In genomic region chr19:48676887-48677286, GRCh38 we compare ENCODE assay signal across 20 cellular contexts. TPM values are rescaled to one million over a fixed set of nuclear protein-coding genes. Genes with fewer than 3 reads are reported as not detected.
DNase-seq lines count a peak whose midpoint lies in the region; FAIRE-seq and TF ChIP-seq lines count a peak whose summit lies in the region.
"Had no signal": no experiment of that assay in that cellular context is flagged by ENCODE, and none has a peak within 500 bp of the region (broad histone marks: within the 10 kb centered on the region; RNA-seq: fewer than 3 reads in every experiment).

No MANE protein-coding gene starts in this region.

- H2AK5ac ChIP-seq in neuronal stem cell (ENCODE audit: low read depth, low read length) = no peak overlapping the region

- H3K27me3 ChIP-seq in PC-9 (ENCODE audit: insufficient read depth, low read depth) = no peaks in the 10 kb centered on the region
- H3K27me3 ChIP-seq in neuronal stem cell (ENCODE audit: control insufficient read depth in 3 of 3, insufficient read depth in 3 of 3, low read depth in 1 of 3, low read length in 3 of 3) = peaks cover 0 to 15% (median 6%) of the 10 kb centered on the region in 3 experiments
- no peaks in the 10 kb centered on the region for H3K27me3 ChIP-seq in adrenal gland

- WGBS in neuronal stem cell (ENCODE audit: extremely low coverage in 2 of 2, insufficient read length in 2 of 2, insufficient replicate concordance in 1 of 2), 2 donors = no CpG with 5 or more reads among the region's 13 CpGs
- 83 to 90% (median 88%) methylated on average over 12 to 13 of the region's 13 CpGs for WGBS in adrenal gland, 4 donors

- H3K23ac ChIP-seq in neuronal stem cell (ENCODE audit: low read depth, low read length, poor library complexity) = no peak overlapping the region

- H3K4me2 ChIP-seq in PC-9 = peak overlapping the region; percentile 32
- H3K4me2 ChIP-seq in neuronal stem cell (ENCODE audit: insufficient read depth, low read length, poor library complexity, severe bottlenecking) = no peak overlapping the region

- no peaks in the 10 kb centered on the region for H3K9me2 ChIP-seq in PC-9 (ENCODE audit: insufficient read depth)

- H3K79me1 ChIP-seq in neuronal stem cell (ENCODE audit: low read depth, low read length) = no peaks in the 10 kb centered on the region

- FAIRE-seq in frontal cortex (lab: Jason Lieb, UNC) (no peak), D721Med (lab: Jason Lieb, UNC) (no peak)
- FAIRE-seq: G401.6, GM12891 had no signal

- H2AFZ ChIP-seq in PC-9 = peak overlapping the region; percentile 58; the same call in 1 of the 2 replicates
- H2AFZ ChIP-seq in neuronal stem cell (ENCODE audit: low read length) = no peak overlapping the region

- no TSS peak for BruUV-seq in PC-9 (replicated peaks; lab: Mats Ljungman, UMichigan)

- H3K9ac ChIP-seq in neuronal stem cell (ENCODE audit: low read depth, low read length, poor library complexity) = no peak overlapping the region

- no peaks in the 10 kb centered on the region for H4K20me1 ChIP-seq in PC-9 (ENCODE audit: insufficient read depth)

- no peak overlapping the region for H2BK120ac ChIP-seq in neuronal stem cell (ENCODE audit: low read depth, low read length)

- H2BK12ac ChIP-seq in neuronal stem cell (ENCODE audit: low read length) = no peak overlapping the region

- TF ChIP-seq CTCF in PC-9 (conservative IDR thresholded peaks at IDR 0.05) (no peak), adrenal gland (IDR thresholded peaks at IDR 0.05) (no peak), D721Med (IDR thresholded peaks at IDR 0.05; ENCODE audit: insufficient read depth, missing control alignments) (no peak)

- no peaks in the 10 kb centered on the region for H3K36me3 ChIP-seq in PC-9 (ENCODE audit: low read depth)
- no peaks in the 10 kb centered on the region for H3K36me3 ChIP-seq in neuronal stem cell (replicated peaks in 1 of 2; ENCODE audit: control insufficient read depth in 2 of 2, insufficient read depth in 2 of 2, low read length in 2 of 2)
- H3K36me3 ChIP-seq in adrenal gland (replicated peaks in 1 of 2) = no peaks in the 10 kb centered on the region
- H3K36me3 ChIP-seq: HAP-1 had no signal

- H3F3A ChIP-seq in PC-9 (ENCODE audit: insufficient read depth, low read depth) = peaks cover 16% of the 10 kb centered on the region; the same call in 1 of the 2 replicates

- no peak overlapping the region for H2BK15ac ChIP-seq in neuronal stem cell (ENCODE audit: low read length)

- H3K4me1 ChIP-seq in PC-9 (replicated peaks; ENCODE audit: insufficient read depth) = peaks cover 32% of the 10 kb centered on the region
- H3K4me1 ChIP-seq in neuronal stem cell (ENCODE audit: control insufficient read depth in 2 of 2, insufficient read depth in 1 of 2, low read depth in 1 of 2, low read length in 2 of 2) = peaks cover 11 to 12% of the 10 kb centered on the region in 2 donors
- peaks cover 0 to 9% of the 10 kb centered on the region in 2 donors for H3K4me1 ChIP-seq in adrenal gland (replicated peaks in 1 of 2)

- no peak overlapping the region for H2BK5ac ChIP-seq in neuronal stem cell (ENCODE audit: low read length)

- H3K4ac ChIP-seq in neuronal stem cell (ENCODE audit: low read length) = no peak overlapping the region

- POLR2A ChIA-PET in PC-9 (lab: Charles Lee; ENCODE audit: unreplicated experiment) = interaction anchor here (0.5 to 0.7 kb wide), 3 partner anchors 43 to 312 kb away, joined by 3 to 9 read pairs (median 7); no protein-coding TSS in a partner anchor

- H3K18ac ChIP-seq in neuronal stem cell (ENCODE audit: low read length) = peak overlapping the region; percentile 19

- H3K14ac ChIP-seq in neuronal stem cell (ENCODE audit: low read length) = no peak overlapping the region

- TF ChIP-seq POLR2A in adrenal gland (IDR thresholded peaks at IDR 0.05) = no peak

- intact Hi-C loops in PC-9 (cut with micrococcal nuclease; ENCODE audit: unreplicated experiment) = loop anchor here (2.0 to 5.0 kb wide), 2 partner anchors 38 to 60 kb away; no protein-coding TSS in a partner anchor
- intact Hi-C loops in adrenal gland (cut with DNase I) = loop anchor here (10.0 kb wide), 3 partner anchors 58 to 168 kb away; no protein-coding TSS in a partner anchor

- H3K27ac ChIP-seq in PC-9 (peak overlapping the region; percentile 62), epithelial cell of prostate (no peak overlapping the region), neuronal stem cell (replicated peaks; ENCODE audit: low read length) (no peak overlapping the region), adrenal gland (no peak overlapping the region)

- H3K4me3 ChIP-seq in PC-9 = no peak overlapping the region
- H3K4me3 ChIP-seq in neuronal stem cell (ENCODE audit: low read length in 2 of 2) = no peak overlapping the region
- H3K4me3 ChIP-seq in adrenal gland = no peak overlapping the region
- H3K4me3 ChIP-seq: HAP-1 had no signal

- DNase-seq in NCI-H146 (lab: John Stamatoyannopoulos, UW) (peak; percentile 63), PC-9 (peak; percentile 67 to 92), epithelial cell of prostate (ENCODE audit: low read depth, low spot score) (peak; percentile 55), neuronal stem cell (ENCODE audit: low spot score) (no peak), GM19238 (ENCODE audit: insufficient read length, low spot score) (no peak), frontal cortex (ENCODE audit: low spot score in 2 of 2) (no peak), adrenal gland (no peak), D721Med (ENCODE audit: insufficient read length, low spot score) (no peak)
- DNase-seq: AML-193, Caco-2, DMS79, KBM-7, NCI-H1048, NCI-H1694, NCI-H510A treated with DMSO at 0.1 percent for 48 hours, OCI-M1 had no signal

- CTCF ChIA-PET in PC-9 (lab: Charles Lee) = interaction anchor here (0.6 to 1.4 kb wide), 4 partner anchors 17 to 62 kb away, joined by 3 to 4 read pairs (median 4); no protein-coding TSS in a partner anchor

- H3K9me3 ChIP-seq in PC-9 (ENCODE audit: insufficient read depth, low read depth) (no peaks in the 10 kb centered on the region), neuronal stem cell (replicated peaks in 1 of 2; ENCODE audit: control insufficient read depth in 2 of 2, insufficient read depth in 1 of 2, low read depth in 1 of 2, low read length in 2 of 2) (no peaks in the 10 kb centered on the region), adrenal gland (replicated peaks in 1 of 3) (no peaks in the 10 kb centered on the region)
- H3K9me3 ChIP-seq: Caco-2, HAP-1 had no signal

- H4K8ac ChIP-seq in neuronal stem cell (ENCODE audit: low read depth, low read length) = no peak overlapping the region

- H4K91ac ChIP-seq in neuronal stem cell (ENCODE audit: low read depth, low read length, poor library complexity) = no peak overlapping the region

- no peaks in the 10 kb centered on the region for H3K79me2 ChIP-seq in PC-9 (ENCODE audit: low read depth)

RNA-seq across cellular contexts. Expression of gene NTN5, which starts 4.1 kb away (rescaled TPM):
- 2.9 and 7.4 TPM in 2 replicates for total RNA-seq in PC-9 (2021)
- 1.2 TPM for polyA plus RNA-seq in neuronal stem cell (2013, experiment 1 of 2)
- polyA plus RNA-seq in neuronal stem cell (2013, experiment 2 of 2) = 1.3 TPM
- total RNA-seq in frontal cortex = not detected
- 1 to 10 TPM in 1 of 8 donors, under 1 TPM in 4, not detected in 3; 0.36 to 2.4 (median 0.42) TPM for total RNA-seq in adrenal gland
- 1 to 10 TPM in 2 of 3 donors, under 1 TPM in 1; 0.11 to 2.4 (median 1.1) TPM for polyA plus RNA-seq in adrenal gland
- total RNA-seq: A673 had no signal

RNA-seq across cellular contexts. Expression of gene FUT2, which starts 18.9 kb away (rescaled TPM):
- total RNA-seq in PC-9 (2021) (8.7 and 9.6 TPM in 2 replicates), frontal cortex (under 0.01 TPM), adrenal gland (not detected)
- polyA plus RNA-seq in neuronal stem cell (2013, experiment 1 of 2) = 0.06 TPM
- 0.21 TPM for polyA plus RNA-seq in neuronal stem cell (2013, experiment 2 of 2)
- polyA plus RNA-seq in adrenal gland = under 1 TPM in 2 of 3 donors, not detected in 1; 0.03 to 0.24 TPM
- total RNA-seq: A673 had no signal

RNA-seq across cellular contexts. Expression of gene CA11, which starts 30.9 kb away (rescaled TPM):
- total RNA-seq in PC-9 (2021) = 11.0 and 12.2 TPM in 2 replicates
- polyA plus RNA-seq in neuronal stem cell (2013, experiment 1 of 2) = 117 TPM
- 126 TPM for polyA plus RNA-seq in neuronal stem cell (2013, experiment 2 of 2)
- total RNA-seq in frontal cortex = 12.6 TPM
- 10 to 100 TPM in 7 of 8 donors, 1 to 10 TPM in 1; 6.0 to 44.2 (median 23.7) TPM for total RNA-seq in adrenal gland
- 100 to 1,000 TPM in 1 of 3 donors, 10 to 100 TPM in 2; 17.7 to 125 (median 50.4) TPM for polyA plus RNA-seq in adrenal gland

RNA-seq across cellular contexts. Expression of gene DBP, which starts 39.7 kb away (rescaled TPM):
- 48.2 and 48.6 TPM in 2 replicates for total RNA-seq in PC-9 (2021)
- 17.9 TPM for polyA plus RNA-seq in neuronal stem cell (2013, experiment 1 of 2)
- 16.7 TPM for polyA plus RNA-seq in neuronal stem cell (2013, experiment 2 of 2)
- 4.9 TPM for total RNA-seq in frontal cortex
- 10 to 100 TPM; 30.1 to 78.3 (median 56.8) TPM for total RNA-seq in adrenal gland
- 10 to 100 TPM; 11.5 to 80.6 (median 57.9) TPM for polyA plus RNA-seq in adrenal gland

RNA-seq across cellular contexts. Expression of gene MAMSTR, which starts 42.6 kb away (rescaled TPM):
- total RNA-seq in PC-9 (2021) (2.6 and 3.9 TPM in 2 replicates), frontal cortex (0.41 TPM), adrenal gland (10 to 100 TPM in 7 of 8 donors, 1 to 10 TPM in 1; 9.4 to 45.9 (median 26.4) TPM)
- polyA plus RNA-seq in neuronal stem cell (2013, experiment 1 of 2) = 1.1 TPM
- 0.90 TPM for polyA plus RNA-seq in neuronal stem cell (2013, experiment 2 of 2)
- 10 to 100 TPM in 2 of 3 donors, 1 to 10 TPM in 1; 8.9 to 57.9 (median 31.9) TPM for polyA plus RNA-seq in adrenal gland

Comparison
In these comparisons a context has a peak if more than half of its experiments do, and no peak if none do; other contexts are left out.
1. DNase-seq: peak in NCI-H146 (single experiment), PC-9 (2 of 2) and epithelial cell of prostate (single experiment); none in neuronal stem cell (single experiment), GM19238 (single experiment), frontal cortex (0 of 2), adrenal gland (0 of 7) and D721Med (single experiment).